In genomic region chr12:12714276-12715001, GRCh38 we compare ENCODE assay signal across 8 cellular contexts. TPM values are rescaled to one million over a fixed set of nuclear protein-coding genes. Genes with fewer than 3 reads are reported as not detected.
A peak's percentile ranks its signal among the peaks of the same experiment; 100 is the strongest.
DNase-seq lines count a peak whose midpoint lies in the region; ATAC-seq, FAIRE-seq and TF ChIP-seq lines count a peak whose summit lies in the region.

No MANE protein-coding gene starts in this region.

- peaks cover 44% of the 10 kb centered on the region for H3K4me1 Mint-ChIP-seq in activated T-helper 2 cell treated with anti-CD3 and anti-CD28 coated beads, Interferon-gamma antibody, Interleukin-2, Interleukin-4, amounts not matched to agents 10 μg/mL and 5 μg/mL and 100 μg/mL, durations not matched to agents 14 hours and 24 hours and 36 hours (ENCODE audit: low read depth)

- DNase-seq in D721Med (ENCODE audit: insufficient read length, low spot score) (no peak), NCI-H345 treated with DMSO at 0.1 percent for 48 hours (lab: John Stamatoyannopoulos, UW; ENCODE audit: unreplicated experiment) (peak; percentile 77), globus pallidus (ENCODE audit: low spot score) (peak; percentile 71), renal cortical epithelial cell (ENCODE audit: low read depth) (peak; percentile 58)
- DNase-seq in activated T-helper 2 cell treated with anti-CD3 and anti-CD28 coated beads, Interferon-gamma antibody, Interleukin-2, Interleukin-4, amounts not matched to agents 10 μg/mL and 5 μg/mL and 100 μg/mL, durations not matched to agents 14 hours and 24 hours and 36 hours (ENCODE audit: low spot score) = peak; percentile 44

- peaks cover 29% of the 10 kb centered on the region for H3K36me3 Mint-ChIP-seq in activated T-helper 2 cell treated with anti-CD3 and anti-CD28 coated beads, Interferon-gamma antibody, Interleukin-2, Interleukin-4, amounts not matched to agents 10 μg/mL and 5 μg/mL and 100 μg/mL, durations not matched to agents 14 hours and 24 hours and 36 hours (ENCODE audit: low read depth)

- H3K27ac Mint-ChIP-seq in activated T-helper 2 cell treated with anti-CD3 and anti-CD28 coated beads, Interferon-gamma antibody, Interleukin-2, Interleukin-4, amounts not matched to agents 10 μg/mL and 5 μg/mL and 100 μg/mL, durations not matched to agents 14 hours and 24 hours and 36 hours = peak overlapping the region; percentile 98

- TF ChIP-seq CTCF in D721Med (IDR thresholded peaks at IDR 0.05; ENCODE audit: insufficient read depth, missing control alignments) = peak; percentile 35

- ATAC-seq in GM21723 (IDR thresholded peaks at IDR 0.05; ENCODE audit: unreplicated experiment) (peak; percentile 29), HG02763 (IDR thresholded peaks at IDR 0.05; ENCODE audit: unreplicated experiment) (no peak), GM19455 (IDR thresholded peaks at IDR 0.05; ENCODE audit: unreplicated experiment) (no peak)

- H3K27me3 Mint-ChIP-seq in activated T-helper 2 cell treated with anti-CD3 and anti-CD28 coated beads, Interferon-gamma antibody, Interleukin-2, Interleukin-4, amounts not matched to agents 10 μg/mL and 5 μg/mL and 100 μg/mL, durations not matched to agents 14 hours and 24 hours and 36 hours (ENCODE audit: low read depth) = no peaks in the 10 kb centered on the region

- FAIRE-seq in D721Med (lab: Jason Lieb, UNC) = no peak

- H3K9me3 Mint-ChIP-seq in activated T-helper 2 cell treated with anti-CD3 and anti-CD28 coated beads, Interferon-gamma antibody, Interleukin-2, Interleukin-4, amounts not matched to agents 10 μg/mL and 5 μg/mL and 100 μg/mL, durations not matched to agents 14 hours and 24 hours and 36 hours = no peaks in the 10 kb centered on the region

- peak overlapping the region; percentile 90 for H3K4me3 Mint-ChIP-seq in activated T-helper 2 cell treated with anti-CD3 and anti-CD28 coated beads, Interferon-gamma antibody, Interleukin-2, Interleukin-4, amounts not matched to agents 10 μg/mL and 5 μg/mL and 100 μg/mL, durations not matched to agents 14 hours and 24 hours and 36 hours (ENCODE audit: low read depth)

- intact Hi-C loops in activated T-helper 2 cell treated with anti-CD3 and anti-CD28 coated beads, Interferon-gamma antibody, Interleukin-2, Interleukin-4, amounts not matched to agents 10 μg/mL and 5 μg/mL and 100 μg/mL, durations not matched to agents 14 hours and 24 hours and 36 hours (cut with micrococcal nuclease) = loop anchor here (1.0 to 5.0 kb wide), 7 partner anchors 18 to 1062 kb away; partner anchors contain the start of genes BORCS5 and GPR19

RNA-seq across cellular contexts. Expression of gene CDKN1B, which starts 2.7 kb away (rescaled TPM):
- 49.0 and 53.4 TPM in 2 replicates for total RNA-seq in activated T-helper 2 cell treated with anti-CD3 and anti-CD28 coated beads, Interferon-gamma antibody, Interleukin-2, Interleukin-4, amounts not matched to agents 10 μg/mL and 5 μg/mL and 100 μg/mL, durations not matched to agents 14 hours and 24 hours and 36 hours
- 22.7 and 24.5 TPM in 2 replicates for total RNA-seq in renal cortical epithelial cell

RNA-seq across cellular contexts. Expression of gene GPR19, which starts 18.5 kb away (rescaled TPM):
- total RNA-seq in activated T-helper 2 cell treated with anti-CD3 and anti-CD28 coated beads, Interferon-gamma antibody, Interleukin-2, Interleukin-4, amounts not matched to agents 10 μg/mL and 5 μg/mL and 100 μg/mL, durations not matched to agents 14 hours and 24 hours and 36 hours = 8.9 and 12.2 TPM in 2 replicates
- total RNA-seq in renal cortical epithelial cell = 0.15 TPM in 1 of 2 replicates, not detected in the other
